In the genomic region with DNA sequence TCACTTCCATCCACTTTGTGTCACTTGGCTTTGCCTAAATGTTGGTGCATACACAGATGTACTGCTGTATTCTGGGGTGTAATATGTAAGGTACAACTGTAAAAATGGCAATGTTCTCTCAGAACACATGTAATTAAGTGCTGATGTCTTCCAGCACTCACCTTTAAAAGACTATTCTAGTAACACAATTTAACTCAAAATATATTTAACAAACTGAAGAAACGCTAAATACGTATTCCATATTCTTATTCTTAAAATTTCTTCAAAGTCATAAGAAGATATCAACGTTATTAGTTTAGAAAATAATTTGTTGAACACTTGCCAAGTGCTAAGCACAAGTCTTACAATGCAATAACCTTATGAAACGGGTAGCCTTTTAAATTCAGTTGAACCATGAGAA, we compare ENCODE assay signal across 14 cellular contexts. TPM values are rescaled to one million over a fixed set of nuclear protein-coding genes. Genes with fewer than 3 reads are reported as not detected.
DNase-seq lines count a peak whose midpoint lies in the region; ATAC-seq and TF ChIP-seq lines count a peak whose summit lies in the region.
"Had no signal": no experiment of that assay in that cellular context is flagged by ENCODE, and none has a peak within 500 bp of the region (broad histone marks: within the 10 kb centered on the region; RNA-seq: fewer than 3 reads in every experiment).

No MANE protein-coding gene starts in this region.

- H3K27me3 ChIP-seq in CD8-positive, alpha-beta memory T cell (ENCODE audit: insufficient read depth, low read length, poor library complexity, severe bottlenecking): no peaks in the 10 kb centered on the region
- H3K27me3 ChIP-seq: pancreas had no signal

- no peaks in the 10 kb centered on the region for H3K27me3 Mint-ChIP-seq in activated CD4-positive, alpha-beta T cell treated with anti-CD3 and anti-CD28 coated beads, Interleukin-2, amount 10 ng/mL, durations not matched to agents 7 days and 5 days
- peaks cover 0 to 8% of the 10 kb centered on the region in 2 donors for H3K27me3 Mint-ChIP-seq in CD8-positive, alpha-beta memory T cell
- H3K27me3 Mint-ChIP-seq in activated naive CD8-positive, alpha-beta T cell treated with anti-CD3 and anti-CD28 coated beads for 36 hours: no peaks in the 10 kb centered on the region
- peaks cover 3% of the 10 kb centered on the region for H3K27me3 Mint-ChIP-seq in neural crest cell (ENCODE audit: low read depth)
- no peaks in the 10 kb centered on the region for H3K27me3 Mint-ChIP-seq in stimulated activated naive B cell treated with anti-CD40 and anti-IgM and Interleukin-4, amounts not matched to agents 10 μg/mL and 1 μg/mL and 100 μg/mL, for 72 hours

- peaks cover 66% of the 10 kb centered on the region for H3K4me1 Mint-ChIP-seq in activated CD4-positive, alpha-beta T cell treated with anti-CD3 and anti-CD28 coated beads, Interleukin-2, amount 10 ng/mL, durations not matched to agents 7 days and 5 days
- peaks cover 53 to 83% (median 78%) of the 10 kb centered on the region in 3 donors for H3K4me1 Mint-ChIP-seq in CD8-positive, alpha-beta memory T cell
- peaks cover 51% of the 10 kb centered on the region for H3K4me1 Mint-ChIP-seq in activated naive CD8-positive, alpha-beta T cell treated with anti-CD3 and anti-CD28 coated beads for 36 hours
- peaks cover 40% of the 10 kb centered on the region for H3K4me1 Mint-ChIP-seq in neural crest cell
- peaks cover 32 to 82% of the 10 kb centered on the region in 2 donors for H3K4me1 Mint-ChIP-seq in stimulated activated naive B cell treated with anti-CD40 and anti-IgM and Interleukin-4, amounts not matched to agents 10 μg/mL and 1 μg/mL and 100 μg/mL, for 72 hours

- peak overlapping the region; percentile 96 for H3K27ac Mint-ChIP-seq in activated CD4-positive, alpha-beta T cell treated with anti-CD3 and anti-CD28 coated beads, Interleukin-2, amount 10 ng/mL, durations not matched to agents 7 days and 5 days
- peak overlapping the region; percentile 15 to 100 (median 74) for H3K27ac Mint-ChIP-seq in CD8-positive, alpha-beta memory T cell
- H3K27ac Mint-ChIP-seq in activated naive CD8-positive, alpha-beta T cell treated with anti-CD3 and anti-CD28 coated beads for 36 hours: peak overlapping the region; percentile 94
- no peak overlapping the region for H3K27ac Mint-ChIP-seq in neural crest cell (ENCODE audit: unreplicated experiment)
- H3K27ac Mint-ChIP-seq in stimulated activated naive B cell treated with anti-CD40 and anti-IgM and Interleukin-4, amounts not matched to agents 10 μg/mL and 1 μg/mL and 100 μg/mL, for 72 hours: no peak overlapping the region

- H3K9me3 Mint-ChIP-seq in activated CD4-positive, alpha-beta T cell treated with anti-CD3 and anti-CD28 coated beads, Interleukin-2, amount 10 ng/mL, durations not matched to agents 7 days and 5 days: no peaks in the 10 kb centered on the region
- no peaks in the 10 kb centered on the region for H3K9me3 Mint-ChIP-seq in CD8-positive, alpha-beta memory T cell
- H3K9me3 Mint-ChIP-seq in activated naive CD8-positive, alpha-beta T cell treated with anti-CD3 and anti-CD28 coated beads for 36 hours: peaks cover 8% of the 10 kb centered on the region
- H3K9me3 Mint-ChIP-seq in neural crest cell: peaks cover 14% of the 10 kb centered on the region
- no peaks in the 10 kb centered on the region for H3K9me3 Mint-ChIP-seq in stimulated activated naive B cell treated with anti-CD40 and anti-IgM and Interleukin-4, amounts not matched to agents 10 μg/mL and 1 μg/mL and 100 μg/mL, for 72 hours

- TF ChIP-seq CTCF in neural crest cell (conservative IDR thresholded peaks at IDR 0.05): no peak

- no peaks in the 10 kb centered on the region for H3K36me3 ChIP-seq in CD8-positive, alpha-beta memory T cell (ENCODE audit: insufficient read depth, low read length)
- H3K36me3 ChIP-seq: pancreas had no signal

- H3K27ac ChIP-seq in CD8-positive, alpha-beta memory T cell (ENCODE audit: low read depth, low read length): no peak overlapping the region
- H3K27ac ChIP-seq: pancreas had no signal

- peaks cover 28% of the 10 kb centered on the region for H3K4me1 ChIP-seq in CD8-positive, alpha-beta memory T cell (ENCODE audit: insufficient read depth, low read length)

- no peak for DNase-seq in activated CD4-positive, alpha-beta T cell treated with anti-CD3 and anti-CD28 coated beads, Interleukin-2, amount 10 ng/mL, durations not matched to agents 7 days and 5 days
- DNase-seq in activated CD4-positive, alpha-beta T cell treated with anti-CD3 and anti-CD28 coated beads for 48 hours: no peak
- DNase-seq in CD8-positive, alpha-beta memory T cell: no peak
- no peak for DNase-seq in activated naive CD8-positive, alpha-beta T cell treated with anti-CD3 and anti-CD28 coated beads for 36 hours
- DNase-seq in neural crest cell (ENCODE audit: low read depth, low spot score): no peak
- no peak for DNase-seq in stimulated activated naive B cell treated with anti-CD40 and anti-IgM and Interleukin-4, amounts not matched to agents 10 μg/mL and 1 μg/mL and 100 μg/mL, for 72 hours
- DNase-seq in 8988T: no peak
- DNase-seq in GM19240 (ENCODE audit: insufficient read length, low spot score): no peak
- DNase-seq: KBM-7, midbrain, NCI-H1105 treated with DMSO at 0.1 percent for 48 hours, NCI-H2171 treated with DMSO at 0.1 percent for 48 hours, pancreas, T1000 had no signal

- H3K4me3 ChIP-seq in CD8-positive, alpha-beta memory T cell (ENCODE audit: low read length): no peak overlapping the region
- H3K4me3 ChIP-seq: pancreas had no signal

- CTCF ChIA-PET in activated CD4-positive, alpha-beta T cell treated with anti-CD3 and anti-CD28 coated beads, Interleukin-2, amount 10 ng/mL, durations not matched to agents 7 days and 5 days (lab: Charles Lee): interaction anchor here (0.6 to 2.3 kb wide), 5 partner anchors 10 to 1997 kb away, joined by 3 to 11 read pairs (median 4); a partner anchor contains a TSS
- CTCF ChIA-PET in CD8-positive, alpha-beta memory T cell (lab: Charles Lee): interaction anchor here (1.3 to 4.4 kb wide), 3 partner anchors 12 to 30 kb away, joined by 3 to 77 read pairs (median 4); a partner anchor contains a TSS

- POLR2A ChIA-PET in activated CD4-positive, alpha-beta T cell treated with anti-CD3 and anti-CD28 coated beads, Interleukin-2, amount 10 ng/mL, durations not matched to agents 7 days and 5 days (lab: Charles Lee): no interaction called here
- POLR2A ChIA-PET in CD8-positive, alpha-beta memory T cell (lab: Charles Lee): no interaction called here

- H3K36me3 Mint-ChIP-seq in activated CD4-positive, alpha-beta T cell treated with anti-CD3 and anti-CD28 coated beads, Interleukin-2, amount 10 ng/mL, durations not matched to agents 7 days and 5 days (ENCODE audit: low read depth): peaks cover 25% of the 10 kb centered on the region
- peaks cover 0 to 18% (median 0%) of the 10 kb centered on the region in 3 donors for H3K36me3 Mint-ChIP-seq in CD8-positive, alpha-beta memory T cell
- peaks cover 58% of the 10 kb centered on the region for H3K36me3 Mint-ChIP-seq in activated naive CD8-positive, alpha-beta T cell treated with anti-CD3 and anti-CD28 coated beads for 36 hours
- H3K36me3 Mint-ChIP-seq in neural crest cell (ENCODE audit: low read depth): peaks cover 16% of the 10 kb centered on the region
- peaks cover 5 to 33% of the 10 kb centered on the region in 2 donors for H3K36me3 Mint-ChIP-seq in stimulated activated naive B cell treated with anti-CD40 and anti-IgM and Interleukin-4, amounts not matched to agents 10 μg/mL and 1 μg/mL and 100 μg/mL, for 72 hours

- H3K9me3 ChIP-seq in CD8-positive, alpha-beta memory T cell (ENCODE audit: low read length): no peaks in the 10 kb centered on the region
- H3K9me3 ChIP-seq: pancreas had no signal

- peak overlapping the region; percentile 89 for H3K4me3 Mint-ChIP-seq in activated CD4-positive, alpha-beta T cell treated with anti-CD3 and anti-CD28 coated beads, Interleukin-2, amount 10 ng/mL, durations not matched to agents 7 days and 5 days
- H3K4me3 Mint-ChIP-seq in CD8-positive, alpha-beta memory T cell: peak overlapping the region; percentile 4 to 98 (median 89)
- peak overlapping the region; percentile 77 for H3K4me3 Mint-ChIP-seq in activated naive CD8-positive, alpha-beta T cell treated with anti-CD3 and anti-CD28 coated beads for 36 hours
- peak overlapping the region; percentile 18 for H3K4me3 Mint-ChIP-seq in neural crest cell
- H3K4me3 Mint-ChIP-seq in stimulated activated naive B cell treated with anti-CD40 and anti-IgM and Interleukin-4, amounts not matched to agents 10 μg/mL and 1 μg/mL and 100 μg/mL, for 72 hours: peak overlapping the region in 1 of 2 donors; percentile 10

- ATAC-seq in stimulated activated naive B cell treated with anti-CD40 and anti-IgM and Interleukin-4, amounts not matched to agents 10 μg/mL and 1 μg/mL and 100 μg/mL, for 72 hours (replicated peaks): no peak
- ATAC-seq: pancreas had no signal

RNA-seq across cellular contexts. Expression of a gene that starts 3.6 kb away (rescaled TPM):
- total RNA-seq in activated CD4-positive, alpha-beta T cell treated with anti-CD3 and anti-CD28 coated beads, Interleukin-2, amount 10 ng/mL, durations not matched to agents 7 days and 5 days: 10 to 100 TPM; 90.3 to 99.7 TPM
- 100 to 1,000 TPM; 125 to 126 TPM for total RNA-seq in CD8-positive, alpha-beta memory T cell
- 135 TPM for polyA plus RNA-seq in CD8-positive, alpha-beta memory T cell
- 100 to 1,000 TPM; 126 to 131 TPM for total RNA-seq in activated naive CD8-positive, alpha-beta T cell treated with anti-CD3 and anti-CD28 coated beads for 36 hours
- 75.0 and 87.6 TPM in 2 replicates for total RNA-seq in neural crest cell

RNA-seq across cellular contexts. Expression of a gene that starts 4.0 kb away (rescaled TPM):
- total RNA-seq in activated CD4-positive, alpha-beta T cell treated with anti-CD3 and anti-CD28 coated beads, Interleukin-2, amount 10 ng/mL, durations not matched to agents 7 days and 5 days: 10 to 100 TPM; 53.7 to 55.3 TPM
- total RNA-seq in CD8-positive, alpha-beta memory T cell: 10 to 100 TPM; 52.2 to 53.7 TPM
- 4.7 TPM for polyA plus RNA-seq in CD8-positive, alpha-beta memory T cell
- total RNA-seq in activated naive CD8-positive, alpha-beta T cell treated with anti-CD3 and anti-CD28 coated beads for 36 hours: 10 to 100 TPM; 62.5 to 70.3 TPM
- 66.3 TPM in 2 replicates for total RNA-seq in neural crest cell

RNA-seq across cellular contexts. Expression of a gene that starts 32.6 kb away (rescaled TPM):
- total RNA-seq in activated CD4-positive, alpha-beta T cell treated with anti-CD3 and anti-CD28 coated beads, Interleukin-2, amount 10 ng/mL, durations not matched to agents 7 days and 5 days: 10 to 100 TPM; 28.3 to 37.0 TPM
- 10 to 100 TPM; 30.5 to 31.3 TPM for total RNA-seq in CD8-positive, alpha-beta memory T cell
- polyA plus RNA-seq in CD8-positive, alpha-beta memory T cell: 39.2 TPM
- 10 to 100 TPM; 24.5 to 27.7 TPM for total RNA-seq in activated naive CD8-positive, alpha-beta T cell treated with anti-CD3 and anti-CD28 coated beads for 36 hours
- total RNA-seq in neural crest cell: 49.1 and 51.4 TPM in 2 replicates

Comparison
In these comparisons a context has a peak if more than half of its experiments do, and no peak if none do; other contexts are left out.
1. H3K27ac Mint-ChIP-seq: peak in activated CD4-positive, alpha-beta T cell treated with anti-CD3 and anti-CD28 coated beads, Interleukin-2, amount 10 ng/mL, durations not matched to agents 7 days and 5 days (single experiment), CD8-positive, alpha-beta memory T cell (8 of 8) and activated naive CD8-positive, alpha-beta T cell treated with anti-CD3 and anti-CD28 coated beads for 36 hours (single experiment); none in neural crest cell (single experiment) and stimulated activated naive B cell treated with anti-CD40 and anti-IgM and Interleukin-4, amounts not matched to agents 10 μg/mL and 1 μg/mL and 100 μg/mL, for 72 hours (single experiment).